ENCODE assay signal across 20 cellular contexts in genomic region chr1:209662879-209663327, GRCh38. TPM values are rescaled to one million over a fixed set of nuclear protein-coding genes. Genes with fewer than 3 reads are reported as not detected.
DNase-seq lines count a peak whose midpoint lies in the region; ATAC-seq, FAIRE-seq and TF ChIP-seq lines count a peak whose summit lies in the region.
"Had no signal": no experiment of that assay in that cellular context is flagged by ENCODE, and none has a peak within 500 bp of the region (broad histone marks: within the 10 kb centered on the region; RNA-seq: fewer than 3 reads in every experiment).

No MANE protein-coding gene starts in this region.

- peak; percentile 40 for ATAC-seq in body of pancreas
- peak; percentile 41; the same call in 2 of the 3 replicates for ATAC-seq in HepG2
- no peak for ATAC-seq in activated T-helper 17 cell treated with anti-CD3 and anti-CD28 coated beads, Interleukin-2, amount 50 U/mL, for 72 hours (replicated peaks)
- ATAC-seq: GM23338, Panc1 had no signal

- intact Hi-C loops in MCF 10A (cut with micrococcal nuclease) (no loop called here), breast epithelium (cut with DNase I; ENCODE audit: low total_unique reads) (no loop called here), body of pancreas (cut with DNase I) (no loop called here), HepG2 (cut with micrococcal nuclease; ENCODE audit: unreplicated experiment) (no loop called here)
- intact Hi-C loops in activated T-helper 2 cell treated with anti-CD3 and anti-CD28 coated beads, Interferon-gamma antibody, Interleukin-2, Interleukin-4, amounts not matched to agents 10 μg/mL and 5 μg/mL and 100 μg/mL, durations not matched to agents 14 hours and 24 hours and 36 hours (cut with micrococcal nuclease) = no loop called here

- in situ Hi-C loops in HepG2 (cut with HindIII; ENCODE audit: extremely low pct_ligation_motif_present, low pct_unique_long_range_greater_than_20kb) = no loop called here

- BruUV-seq in MCF 10A (replicated peaks; lab: Mats Ljungman, UMichigan) = no TSS peak
- no TSS peak for BruUV-seq in HepG2 (replicated peaks; lab: Mats Ljungman, UMichigan)

- H3K4me3 ChIP-seq in breast epithelium (no peak overlapping the region), body of pancreas (no peak overlapping the region), HepG2 (replicated peaks in 1 of 3; ENCODE audit: insufficient read depth in 1 of 3, low read depth in 2 of 3, low read length in 3 of 3) (no peak overlapping the region), subcutaneous abdominal adipose tissue (ENCODE audit: low read depth in 1 of 5, low read length in 5 of 5) (no peak overlapping the region)
- H3K4me3 ChIP-seq: BLaER1, GM23338 had no signal

- no peaks in the 10 kb centered on the region for H3K9me3 ChIP-seq in breast epithelium
- no peaks in the 10 kb centered on the region for H3K9me3 ChIP-seq in body of pancreas
- no peaks in the 10 kb centered on the region for H3K9me3 ChIP-seq in HepG2 (ENCODE audit: low read length)
- no peaks in the 10 kb centered on the region for H3K9me3 ChIP-seq in subcutaneous abdominal adipose tissue (ENCODE audit: control insufficient read depth in 5 of 5, low read length in 5 of 5)
- H3K9me3 ChIP-seq: BLaER1 had no signal

- POLR2A ChIA-PET in MCF 10A (lab: Yijun Ruan, JAX) (interaction anchor here (1.5 to 18.4 kb wide), 3 partner anchors 11 to 43 kb away, joined by 5 to 458 read pairs (median 207); partner anchors contain the start of gene LAMB3), HepG2 (lab: Yijun Ruan, JAX) (no interaction called here)

- no peaks in the 10 kb centered on the region for H4K20me1 ChIP-seq in HepG2 (ENCODE audit: insufficient read depth, low read length)
- H4K20me1 ChIP-seq: BLaER1 had no signal

- H3K4me3 Mint-ChIP-seq in MCF 10A (ENCODE audit: unreplicated experiment) = no peak overlapping the region
- no peak overlapping the region for H3K4me3 Mint-ChIP-seq in activated T-helper 17 cell treated with anti-CD3 and anti-CD28 coated beads, Interleukin-2, amount 50 U/mL, for 72 hours
- H3K4me3 Mint-ChIP-seq in activated T-helper 2 cell treated with anti-CD3 and anti-CD28 coated beads, Interferon-gamma antibody, Interleukin-2, Interleukin-4, amounts not matched to agents 10 μg/mL and 5 μg/mL and 100 μg/mL, durations not matched to agents 14 hours and 24 hours and 36 hours (ENCODE audit: low read depth) = no peak overlapping the region
- H3K4me3 Mint-ChIP-seq: GM23338 had no signal

- H2AFZ ChIP-seq in HepG2 (ENCODE audit: low read length) = no peak overlapping the region
- H2AFZ ChIP-seq: GM23338 had no signal

- no peaks in the 10 kb centered on the region for H3K36me3 Mint-ChIP-seq in MCF 10A (ENCODE audit: insufficient read depth, unreplicated experiment)
- no peaks in the 10 kb centered on the region for H3K36me3 Mint-ChIP-seq in activated T-helper 17 cell treated with anti-CD3 and anti-CD28 coated beads, Interleukin-2, amount 50 U/mL, for 72 hours (ENCODE audit: low read depth)
- peaks cover 6% of the 10 kb centered on the region for H3K36me3 Mint-ChIP-seq in activated T-helper 2 cell treated with anti-CD3 and anti-CD28 coated beads, Interferon-gamma antibody, Interleukin-2, Interleukin-4, amounts not matched to agents 10 μg/mL and 5 μg/mL and 100 μg/mL, durations not matched to agents 14 hours and 24 hours and 36 hours (ENCODE audit: low read depth)

- H3K4me1 Mint-ChIP-seq in MCF 10A (ENCODE audit: insufficient read depth, unreplicated experiment) = peaks cover 36% of the 10 kb centered on the region
- peaks cover 13% of the 10 kb centered on the region for H3K4me1 Mint-ChIP-seq in activated T-helper 17 cell treated with anti-CD3 and anti-CD28 coated beads, Interleukin-2, amount 50 U/mL, for 72 hours
- peaks cover 22% of the 10 kb centered on the region for H3K4me1 Mint-ChIP-seq in activated T-helper 2 cell treated with anti-CD3 and anti-CD28 coated beads, Interferon-gamma antibody, Interleukin-2, Interleukin-4, amounts not matched to agents 10 μg/mL and 5 μg/mL and 100 μg/mL, durations not matched to agents 14 hours and 24 hours and 36 hours (ENCODE audit: low read depth)

- FAIRE-seq in HepG2 (lab: Jason Lieb, UNC) = no peak

- CTCF ChIA-PET in MCF 10A (lab: Yijun Ruan, JAX) = interaction anchor here (1.5 to 2.8 kb wide), 3 partner anchors 9 to 20 kb away, joined by 3 to 9 read pairs (median 8); no protein-coding TSS in a partner anchor
- CTCF ChIA-PET in HepG2 (lab: Yijun Ruan, JAX; ENCODE audit: low intra/inter-chr PET ratio, low total read pairs) = no interaction called here

- H3K4me1 ChIP-seq in breast epithelium (no peaks in the 10 kb centered on the region), body of pancreas (peaks cover 10% of the 10 kb centered on the region), HepG2 (ENCODE audit: insufficient read depth, low read length) (peaks cover 16% of the 10 kb centered on the region), subcutaneous abdominal adipose tissue (ENCODE audit: control insufficient read depth in 5 of 5, insufficient read depth in 5 of 5, low read length in 5 of 5) (peaks cover 0 to 53% (median 24%) of the 10 kb centered on the region in 5 donors)

- peak overlapping the region; percentile 8 for H3K27ac Mint-ChIP-seq in MCF 10A (ENCODE audit: low read depth, unreplicated experiment)
- H3K27ac Mint-ChIP-seq in activated T-helper 17 cell treated with anti-CD3 and anti-CD28 coated beads, Interleukin-2, amount 50 U/mL, for 72 hours = no peak overlapping the region
- H3K27ac Mint-ChIP-seq in activated T-helper 2 cell treated with anti-CD3 and anti-CD28 coated beads, Interferon-gamma antibody, Interleukin-2, Interleukin-4, amounts not matched to agents 10 μg/mL and 5 μg/mL and 100 μg/mL, durations not matched to agents 14 hours and 24 hours and 36 hours = no peak overlapping the region
- H3K27ac Mint-ChIP-seq: GM23338 had no signal

- TF ChIP-seq RAD21 in HepG2 (CRISPR knock-in tag; IDR thresholded peaks at IDR 0.05) = no peak

- H3K9ac ChIP-seq in HepG2 (ENCODE audit: insufficient read depth, low read depth, low read length) (no peak overlapping the region), subcutaneous abdominal adipose tissue (ENCODE audit: low read length in 5 of 5) (peak overlapping the region in 1 of 5 donors; percentile 13)
- H3K9ac ChIP-seq: BLaER1 had no signal

- no peak overlapping the region for H3K27ac ChIP-seq in breast epithelium
- H3K27ac ChIP-seq in body of pancreas = no peak overlapping the region
- H3K27ac ChIP-seq in HepG2 (ENCODE audit: extremely low read length, insufficient read depth, low read length) = no peak overlapping the region
- H3K27ac ChIP-seq in subcutaneous abdominal adipose tissue (ENCODE audit: low read depth, low read length) = peak overlapping the region; percentile 98
- H3K27ac ChIP-seq: BLaER1 had no signal

- no peaks in the 10 kb centered on the region for H3K27me3 Mint-ChIP-seq in MCF 10A (ENCODE audit: insufficient read depth, unreplicated experiment)
- no peaks in the 10 kb centered on the region for H3K27me3 Mint-ChIP-seq in activated T-helper 17 cell treated with anti-CD3 and anti-CD28 coated beads, Interleukin-2, amount 50 U/mL, for 72 hours
- H3K27me3 Mint-ChIP-seq in activated T-helper 2 cell treated with anti-CD3 and anti-CD28 coated beads, Interferon-gamma antibody, Interleukin-2, Interleukin-4, amounts not matched to agents 10 μg/mL and 5 μg/mL and 100 μg/mL, durations not matched to agents 14 hours and 24 hours and 36 hours (ENCODE audit: low read depth) = no peaks in the 10 kb centered on the region

- WGBS in body of pancreas, 2 donors = 25 to 37% methylated on average over 3 of the region's 3 CpGs
- 1% methylated on average over 3 of the region's 3 CpGs for WGBS in HepG2 (ENCODE audit: low lambda C conversion rate)

- H3K27me3 ChIP-seq in breast epithelium = no peaks in the 10 kb centered on the region
- H3K27me3 ChIP-seq in body of pancreas = no peaks in the 10 kb centered on the region
- H3K27me3 ChIP-seq in HepG2 (ENCODE audit: control insufficient read depth in 1 of 2, insufficient read depth in 2 of 2, low read length in 2 of 2) = 0 out of 5 replicates have a peak, but pooled peaks cover 0 to 3% of the 10 kb centered on the region in 2 experiments
- H3K27me3 ChIP-seq in subcutaneous abdominal adipose tissue (ENCODE audit: control insufficient read depth in 5 of 5, insufficient read depth in 4 of 5, low read length in 5 of 5) = no peaks in the 10 kb centered on the region
- H3K27me3 ChIP-seq: BLaER1 had no signal

- no peak; a peak in 1 of 4 replicates for TF ChIP-seq EP300 in HepG2 (IDR thresholded peaks at IDR 0.05; ENCODE audit: low read depth in 2 of 2, low read length in 2 of 2)
- TF ChIP-seq EP300 in HepG2 (CRISPR knock-in tag; IDR thresholded peaks at IDR 0.05; ENCODE audit: borderline replicate concordance) = no peak

- no peaks in the 10 kb centered on the region for H3K79me2 ChIP-seq in HepG2 (ENCODE audit: insufficient read depth, low read length)

- H3K9me3 Mint-ChIP-seq in MCF 10A (ENCODE audit: unreplicated experiment) = no peaks in the 10 kb centered on the region
- H3K9me3 Mint-ChIP-seq in activated T-helper 17 cell treated with anti-CD3 and anti-CD28 coated beads, Interleukin-2, amount 50 U/mL, for 72 hours = no peaks in the 10 kb centered on the region
- no peaks in the 10 kb centered on the region for H3K9me3 Mint-ChIP-seq in activated T-helper 2 cell treated with anti-CD3 and anti-CD28 coated beads, Interferon-gamma antibody, Interleukin-2, Interleukin-4, amounts not matched to agents 10 μg/mL and 5 μg/mL and 100 μg/mL, durations not matched to agents 14 hours and 24 hours and 36 hours
- H3K9me3 Mint-ChIP-seq: GM23338 had no signal

- H3K36me3 ChIP-seq in breast epithelium = no peaks in the 10 kb centered on the region
- no peaks in the 10 kb centered on the region for H3K36me3 ChIP-seq in body of pancreas (replicated peaks in 1 of 2; ENCODE audit: insufficient read depth in 1 of 2, low read depth in 2 of 2)
- no peaks in the 10 kb centered on the region for H3K36me3 ChIP-seq in HepG2 (replicated peaks in 1 of 2; ENCODE audit: control insufficient read depth in 1 of 2, insufficient read depth in 2 of 2, low read length in 2 of 2)
- H3K36me3 ChIP-seq in subcutaneous abdominal adipose tissue (ENCODE audit: control insufficient read depth in 5 of 5, insufficient read depth in 5 of 5, low read length in 5 of 5) = no peaks in the 10 kb centered on the region
- H3K36me3 ChIP-seq: BLaER1 had no signal

- DNase-seq in MCF 10A (ENCODE audit: unreplicated experiment) = no peak
- DNase-seq in breast epithelium (ENCODE audit: low spot score in 2 of 2) = no peak
- no peak for DNase-seq in body of pancreas
- no peak for DNase-seq in HepG2 (ENCODE audit: low spot score)
- no peak for DNase-seq in COLO829 (ENCODE audit: low spot score)
- no peak for DNase-seq in activated T-helper 2 cell treated with anti-CD3 and anti-CD28 coated beads, Interferon-gamma antibody, Interleukin-2, Interleukin-4, amounts not matched to agents 10 μg/mL and 5 μg/mL and 100 μg/mL, durations not matched to agents 14 hours and 24 hours and 36 hours (ENCODE audit: low spot score)
- DNase-seq: 8988T, DMS 273 treated with DMSO at 0.1 percent for 48 hours, KBM-7, NCI-H1092, NCI-H146, NCI-H2081, SHP77 treated with DMSO at 0.1 percent for 48 hours had no signal

- TF ChIP-seq CTCF in MCF 10A (IDR thresholded peaks at IDR 0.05; ENCODE audit: unreplicated experiment) (no peak), breast epithelium (IDR thresholded peaks at IDR 0.05) (no peak), body of pancreas (IDR thresholded peaks at IDR 0.05) (no peak), HepG2 (CRISPR knock-in tag; IDR thresholded peaks at IDR 0.05) (no peak)

- H3K4me2 ChIP-seq in HepG2 (ENCODE audit: low read depth, low read length) = peak overlapping the region; percentile 23; the same call in 1 of the 2 replicates
- H3K4me2 ChIP-seq: BLaER1, GM23338 had no signal

- TF ChIP-seq POLR2A in breast epithelium (IDR thresholded peaks at IDR 0.05) (no peak), body of pancreas (IDR thresholded peaks at IDR 0.05) (no peak), HepG2 (IDR thresholded peaks at IDR 0.05; ENCODE audit: insufficient read depth in 1 of 2, low read depth in 2 of 2, low read length in 2 of 2) (no peak)

RNA-seq across cellular contexts. Expression of gene LAMB3, which starts 10.7 kb away (rescaled TPM):
- 999 and 1,572 TPM in 2 replicates for total RNA-seq in MCF 10A (2022)
- total RNA-seq in breast epithelium = 10 to 100 TPM; 23.9 to 48.0 (median 35.6) TPM
- 1 to 10 TPM; 5.3 to 7.3 TPM for total RNA-seq in body of pancreas
- 0.10 and 0.24 TPM in 2 replicates for total RNA-seq in HepG2 (2016; rRNA removed; fragmentation: Illumina TruSeq; extraction: Trizol)
- not detected in 2 replicates for total RNA-seq in HepG2 (2016; cell fraction: cytosol; rRNA removed; fragmentation: Illumina TruSeq; extraction: Trizol; ENCODE audit: low read depth)
- total RNA-seq in HepG2 (2016; cell fraction: insoluble cytoplasmic fraction; rRNA removed; fragmentation: Illumina TruSeq; extraction: Trizol) = 0.13 TPM in 1 of 2 replicates, not detected in the other
- total RNA-seq in HepG2 (2016; cell fraction: membrane; rRNA removed; fragmentation: Illumina TruSeq; extraction: Trizol) = not detected in 2 replicates
- 0.13 TPM in 1 of 2 replicates, not detected in the other for total RNA-seq in HepG2 (2016; cell fraction: nucleus; rRNA removed; fragmentation: Illumina TruSeq; extraction: Trizol)
- 0.18 TPM in 2 replicates for polyA plus RNA-seq in HepG2 (2011; rRNA removed)
- polyA plus RNA-seq in HepG2 (2011; cell fraction: cytosol; rRNA removed) = 0.07 and 0.22 TPM in 2 replicates
- 0.13 and 0.55 TPM in 2 replicates for polyA plus RNA-seq in HepG2 (2011; cell fraction: nucleus; rRNA removed)
- polyA plus RNA-seq in HepG2 (2012) = 0.12 TPM in 1 of 2 replicates, not detected in the other
- not detected in 2 replicates for polyA plus RNA-seq in HepG2 (2016; cell fraction: cytosol; fragmentation: Illumina TruSeq; extraction: Trizol; ENCODE audit: low read depth)
- 0.33 TPM in 1 of 2 replicates, not detected in the other for polyA plus RNA-seq in HepG2 (2016; cell fraction: insoluble cytoplasmic fraction; fragmentation: Illumina TruSeq; extraction: Trizol; ENCODE audit: low read depth)
- not detected in 2 replicates for polyA plus RNA-seq in HepG2 (2016; cell fraction: membrane; fragmentation: Illumina TruSeq; extraction: Trizol; ENCODE audit: low read depth)
- 0.25 and 0.37 TPM in 2 replicates for polyA plus RNA-seq in HepG2 (2016; cell fraction: nucleus; fragmentation: Illumina TruSeq; extraction: Trizol; ENCODE audit: insufficient read depth, low read depth)
- polyA minus RNA-seq in HepG2 (2011; rRNA and poly(A)+ RNA removed; ENCODE audit: low replicate concordance) = 0.10 and 113 TPM in 2 replicates
- 0.69 and 1.1 TPM in 2 replicates for polyA minus RNA-seq in HepG2 (2011; cell fraction: cytosol; rRNA and poly(A)+ RNA removed)
- polyA minus RNA-seq in HepG2 (2011; cell fraction: nucleus; rRNA and poly(A)+ RNA removed) = 0.37 and 0.39 TPM in 2 replicates
- total RNA-seq in activated T-helper 17 cell treated with anti-CD3 and anti-CD28 coated beads, Interleukin-2, amount 50 U/mL, for 72 hours = 10 to 100 TPM in 1 of 2 donors, 1 to 10 TPM in 1; 7.2 to 11.9 TPM
- 11.3 and 11.5 TPM in 2 replicates for total RNA-seq in activated T-helper 2 cell treated with anti-CD3 and anti-CD28 coated beads, Interferon-gamma antibody, Interleukin-2, Interleukin-4, amounts not matched to agents 10 μg/mL and 5 μg/mL and 100 μg/mL, durations not matched to agents 14 hours and 24 hours and 36 hours

RNA-seq across cellular contexts. Expression of gene G0S2, which starts 12.3 kb away (rescaled TPM):
- total RNA-seq in MCF 10A (2022) (not detected in 2 replicates), breast epithelium (1,000 to 10,000 TPM in 1 of 3 donors, 100 to 1,000 TPM in 2; 198 to 1,307 (median 636) TPM), body of pancreas (100 to 1,000 TPM in 1 of 2 donors, 10 to 100 TPM in 1; 59.9 to 221 TPM), HepG2 (2016; rRNA removed; fragmentation: Illumina TruSeq; extraction: Trizol) (not detected in 2 replicates)
- total RNA-seq in HepG2 (2016; cell fraction: cytosol; rRNA removed; fragmentation: Illumina TruSeq; extraction: Trizol; ENCODE audit: low read depth) = not detected in 2 replicates
- not detected in 2 replicates for total RNA-seq in HepG2 (2016; cell fraction: insoluble cytoplasmic fraction; rRNA removed; fragmentation: Illumina TruSeq; extraction: Trizol)
- total RNA-seq in HepG2 (2016; cell fraction: membrane; rRNA removed; fragmentation: Illumina TruSeq; extraction: Trizol) = not detected in 2 replicates
- not detected in 2 replicates for total RNA-seq in HepG2 (2016; cell fraction: nucleus; rRNA removed; fragmentation: Illumina TruSeq; extraction: Trizol)
- not detected in 2 replicates for polyA plus RNA-seq in HepG2 (2011; rRNA removed)
- 0.08 and 0.28 TPM in 2 replicates for polyA plus RNA-seq in HepG2 (2011; cell fraction: cytosol; rRNA removed)
- polyA plus RNA-seq in HepG2 (2011; cell fraction: nucleus; rRNA removed) = not detected in 2 replicates
- 0.23 TPM in 1 of 2 replicates, not detected in the other for polyA plus RNA-seq in HepG2 (2012)
- polyA plus RNA-seq in HepG2 (2016; cell fraction: cytosol; fragmentation: Illumina TruSeq; extraction: Trizol; ENCODE audit: low read depth) = not detected in 2 replicates
- not detected in 2 replicates for polyA plus RNA-seq in HepG2 (2016; cell fraction: insoluble cytoplasmic fraction; fragmentation: Illumina TruSeq; extraction: Trizol; ENCODE audit: low read depth)
- not detected in 2 replicates for polyA plus RNA-seq in HepG2 (2016; cell fraction: membrane; fragmentation: Illumina TruSeq; extraction: Trizol; ENCODE audit: low read depth)
- polyA plus RNA-seq in HepG2 (2016; cell fraction: nucleus; fragmentation: Illumina TruSeq; extraction: Trizol; ENCODE audit: insufficient read depth, low read depth) = not detected in 2 replicates
- not detected in 2 replicates for polyA minus RNA-seq in HepG2 (2011; rRNA and poly(A)+ RNA removed; ENCODE audit: low replicate concordance)
- polyA minus RNA-seq in HepG2 (2011; cell fraction: cytosol; rRNA and poly(A)+ RNA removed) = not detected in 2 replicates
- polyA minus RNA-seq in HepG2 (2011; cell fraction: nucleus; rRNA and poly(A)+ RNA removed) = not detected in 2 replicates
- 10 to 100 TPM; 16.1 to 17.1 TPM for total RNA-seq in activated T-helper 17 cell treated with anti-CD3 and anti-CD28 coated beads, Interleukin-2, amount 50 U/mL, for 72 hours
- 49.3 and 49.4 TPM in 2 replicates for total RNA-seq in activated T-helper 2 cell treated with anti-CD3 and anti-CD28 coated beads, Interferon-gamma antibody, Interleukin-2, Interleukin-4, amounts not matched to agents 10 μg/mL and 5 μg/mL and 100 μg/mL, durations not matched to agents 14 hours and 24 hours and 36 hours

RNA-seq across cellular contexts. Expression of gene HSD11B1, which starts 41.7 kb away (rescaled TPM):
- total RNA-seq in MCF 10A (2022) = 0.21 and 0.39 TPM in 2 replicates
- total RNA-seq in breast epithelium = 10 to 100 TPM in 1 of 3 donors, 1 to 10 TPM in 1, under 1 TPM in 1; 0.88 to 90.1 (median 7.5) TPM
- total RNA-seq in body of pancreas = 1 to 10 TPM in 1 of 2 donors, under 1 TPM in 1; 0.66 to 3.6 TPM
- total RNA-seq in HepG2 (2016; rRNA removed; fragmentation: Illumina TruSeq; extraction: Trizol) = not detected in 2 replicates
- not detected in 2 replicates for total RNA-seq in HepG2 (2016; cell fraction: cytosol; rRNA removed; fragmentation: Illumina TruSeq; extraction: Trizol; ENCODE audit: low read depth)
- total RNA-seq in HepG2 (2016; cell fraction: insoluble cytoplasmic fraction; rRNA removed; fragmentation: Illumina TruSeq; extraction: Trizol) = not detected in 2 replicates
- total RNA-seq in HepG2 (2016; cell fraction: membrane; rRNA removed; fragmentation: Illumina TruSeq; extraction: Trizol) = not detected in 2 replicates
- total RNA-seq in HepG2 (2016; cell fraction: nucleus; rRNA removed; fragmentation: Illumina TruSeq; extraction: Trizol) = not detected in 2 replicates
- polyA plus RNA-seq in HepG2 (2011; rRNA removed) = not detected in 2 replicates
- not detected in 2 replicates for polyA plus RNA-seq in HepG2 (2011; cell fraction: cytosol; rRNA removed)
- not detected in 2 replicates for polyA plus RNA-seq in HepG2 (2011; cell fraction: nucleus; rRNA removed)
- not detected in 2 replicates for polyA plus RNA-seq in HepG2 (2012)
- not detected in 2 replicates for polyA plus RNA-seq in HepG2 (2016; cell fraction: cytosol; fragmentation: Illumina TruSeq; extraction: Trizol; ENCODE audit: low read depth)
- polyA plus RNA-seq in HepG2 (2016; cell fraction: insoluble cytoplasmic fraction; fragmentation: Illumina TruSeq; extraction: Trizol; ENCODE audit: low read depth) = not detected in 2 replicates
- polyA plus RNA-seq in HepG2 (2016; cell fraction: membrane; fragmentation: Illumina TruSeq; extraction: Trizol; ENCODE audit: low read depth) = not detected in 2 replicates
- polyA plus RNA-seq in HepG2 (2016; cell fraction: nucleus; fragmentation: Illumina TruSeq; extraction: Trizol; ENCODE audit: insufficient read depth, low read depth) = not detected in 2 replicates
- not detected in 2 replicates for polyA minus RNA-seq in HepG2 (2011; rRNA and poly(A)+ RNA removed; ENCODE audit: low replicate concordance)
- polyA minus RNA-seq in HepG2 (2011; cell fraction: cytosol; rRNA and poly(A)+ RNA removed) = not detected in 2 replicates
- polyA minus RNA-seq in HepG2 (2011; cell fraction: nucleus; rRNA and poly(A)+ RNA removed) = not detected in 2 replicates
- 1 to 10 TPM; 2.4 to 9.7 TPM for total RNA-seq in activated T-helper 17 cell treated with anti-CD3 and anti-CD28 coated beads, Interleukin-2, amount 50 U/mL, for 72 hours
- 8.2 and 8.6 TPM in 2 replicates for total RNA-seq in activated T-helper 2 cell treated with anti-CD3 and anti-CD28 coated beads, Interferon-gamma antibody, Interleukin-2, Interleukin-4, amounts not matched to agents 10 μg/mL and 5 μg/mL and 100 μg/mL, durations not matched to agents 14 hours and 24 hours and 36 hours
- total RNA-seq: Daoy, GM23338, NCI-H460 had no signal
- polyA plus RNA-seq: GM23338 had no signal

Comparison
In these comparisons a context has a peak if more than half of its experiments do, and no peak if none do; other contexts are left out.
1. RNA of gene LAMB3, which starts 10.7 kb away (total RNA-seq): 999 to 1,572 TPM in MCF 10A; 23.9 to 48.0 TPM in breast epithelium, 7.2 to 11.9 TPM in activated T-helper 17 cell treated with anti-CD3 and anti-CD28 coated beads, Interleukin-2, amount 50 U/mL, for 72 hours, 11.3 to 11.5 TPM in activated T-helper 2 cell treated with anti-CD3 and anti-CD28 coated beads, Interferon-gamma antibody, Interleukin-2, Interleukin-4, amounts not matched to agents 10 μg/mL and 5 μg/mL and 100 μg/mL, durations not matched to agents 14 hours and 24 hours and 36 hours, 5.3 to 7.3 TPM in body of pancreas and 0.10 to 0.24 TPM in HepG2; every median in the first group is over 10 times any median in the second.
2. RNA of gene G0S2, which starts 12.3 kb away (total RNA-seq): 198 to 1,307 TPM in breast epithelium, 59.9 to 221 TPM in body of pancreas, 49.3 to 49.4 TPM in activated T-helper 2 cell treated with anti-CD3 and anti-CD28 coated beads, Interferon-gamma antibody, Interleukin-2, Interleukin-4, amounts not matched to agents 10 μg/mL and 5 μg/mL and 100 μg/mL, durations not matched to agents 14 hours and 24 hours and 36 hours and 16.1 to 17.1 TPM in activated T-helper 17 cell treated with anti-CD3 and anti-CD28 coated beads, Interleukin-2, amount 50 U/mL, for 72 hours; not detected in MCF 10A and not detected in HepG2; every median in the first group is over 10 times any median in the second.